ENCODE assay signal across 1 cellular context in the genomic region with DNA sequence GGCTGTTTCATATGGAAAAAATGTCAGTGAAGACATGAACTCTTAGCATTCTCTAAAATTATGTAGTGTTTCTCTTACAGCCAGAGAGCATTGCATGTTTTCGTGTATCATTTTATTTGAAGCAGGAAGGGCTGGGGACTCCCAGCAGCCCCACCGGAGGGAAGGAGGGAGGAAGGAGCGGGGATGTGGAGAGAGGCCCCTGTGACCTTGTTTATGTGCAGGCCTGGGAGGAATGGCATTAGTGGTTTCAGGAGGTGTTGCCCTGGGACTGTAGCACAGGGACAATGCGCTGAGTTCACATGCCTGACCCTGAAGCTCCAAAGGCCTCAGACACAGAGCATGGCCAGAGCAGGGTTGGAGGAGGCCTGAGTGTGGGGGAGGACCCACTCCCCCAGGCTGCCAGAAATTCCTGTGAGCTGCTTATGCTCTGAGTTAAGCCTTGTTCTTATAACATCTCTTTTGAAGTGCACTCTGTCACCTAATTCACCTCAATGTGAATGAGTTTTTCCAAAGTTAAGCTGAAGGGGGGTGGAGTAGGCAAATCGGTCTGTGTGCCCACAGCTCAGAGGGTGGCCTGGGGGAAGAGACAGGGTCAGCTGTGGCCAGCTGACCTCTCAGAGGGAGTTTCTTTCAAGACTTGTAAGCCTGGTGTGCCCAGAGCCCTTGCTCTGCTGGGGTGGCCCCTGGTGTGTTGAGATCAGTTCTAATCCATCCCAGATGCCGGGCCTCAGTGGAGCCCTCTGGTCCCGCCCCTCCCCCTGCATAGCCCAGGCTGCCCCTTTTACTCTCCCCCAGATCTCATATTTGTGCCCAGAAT.
A peak's percentile ranks its signal among the peaks of the same experiment; 100 is the strongest.
TF ChIP-seq lines count a peak whose summit lies in the region.

No MANE protein-coding gene starts in this region.

TF ChIP-seq in HepG2, 621 proteins besides CTCF, POLR2A, EP300 and RAD21 (continued from another document and continues in another):
- TF ChIP-seq, protein P1, sequence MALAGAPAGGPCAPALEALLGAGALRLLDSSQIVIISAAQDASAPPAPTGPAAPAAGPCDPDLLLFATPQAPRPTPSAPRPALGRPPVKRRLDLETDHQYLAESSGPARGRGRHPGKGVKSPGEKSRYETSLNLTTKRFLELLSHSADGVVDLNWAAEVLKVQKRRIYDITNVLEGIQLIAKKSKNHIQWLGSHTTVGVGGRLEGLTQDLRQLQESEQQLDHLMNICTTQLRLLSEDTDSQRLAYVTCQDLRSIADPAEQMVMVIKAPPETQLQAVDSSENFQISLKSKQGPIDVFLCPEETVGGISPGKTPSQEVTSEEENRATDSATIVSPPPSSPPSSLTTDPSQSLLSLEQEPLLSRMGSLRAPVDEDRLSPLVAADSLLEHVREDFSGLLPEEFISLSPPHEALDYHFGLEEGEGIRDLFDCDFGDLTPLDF (CRISPR knock-in tag; IDR thresholded peaks at IDR 0.05): no peak
- TF ChIP-seq, protein P2, sequence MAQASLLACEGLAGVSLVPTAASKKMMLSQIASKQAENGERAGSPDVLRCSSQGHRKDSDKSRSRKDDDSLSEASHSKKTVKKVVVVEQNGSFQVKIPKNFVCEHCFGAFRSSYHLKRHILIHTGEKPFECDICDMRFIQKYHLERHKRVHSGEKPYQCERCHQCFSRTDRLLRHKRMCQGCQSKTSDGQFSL (CRISPR knock-in tag; IDR thresholded peaks at IDR 0.05): 0 out of 2 replicates have a peak, but pooled peaks have one; percentile 16
- TF ChIP-seq ZFP82 (CRISPR knock-in tag; IDR thresholded peaks at IDR 0.05; ENCODE audit: borderline replicate concordance) (no peak), ZNF253 (CRISPR knock-in tag; IDR thresholded peaks at IDR 0.05; ENCODE audit: borderline replicate concordance) (no peak), ZFP62 (CRISPR knock-in tag; IDR thresholded peaks at IDR 0.05) (no peak), ZNF746 (CRISPR knock-in tag; IDR thresholded peaks at IDR 0.05) (no peak), ZNF224 (CRISPR knock-in tag; IDR thresholded peaks at IDR 0.05) (no peak), ZNF30 (CRISPR knock-in tag; IDR thresholded peaks at IDR 0.05) (no peak), ZNF577 (CRISPR knock-in tag; IDR thresholded peaks at IDR 0.05; ENCODE audit: borderline replicate concordance, low read depth) (no peak), ZNF335 (CRISPR knock-in tag; IDR thresholded peaks at IDR 0.05) (0 out of 2 replicates have a peak, but pooled peaks have one; percentile 28), ZBTB7B (CRISPR knock-in tag; IDR thresholded peaks at IDR 0.05) (no peak; the same call in 1 of the 2 replicates), MTF1 (CRISPR knock-in tag; IDR thresholded peaks at IDR 0.05) (no peak), FIP1L1 (IDR thresholded peaks at IDR 0.05; ENCODE audit: borderline replicate concordance, insufficient read depth, low read depth, low read length) (no peak), XRCC5 (optimal IDR thresholded peaks at IDR 0.05; ENCODE audit: low read length) (no peak), ZNF331 (CRISPR knock-in tag; IDR thresholded peaks at IDR 0.05) (peak; percentile 62; the same call in 1 of the 2 replicates), NR2F1 (CRISPR knock-in tag; IDR thresholded peaks at IDR 0.05) (peak; percentile 65 to 77; a peak in 2 of 4 replicates), ZNF841 (CRISPR knock-in tag; IDR thresholded peaks at IDR 0.05; ENCODE audit: borderline replicate concordance) (no peak), ZNF12 (CRISPR knock-in tag; IDR thresholded peaks at IDR 0.05) (no peak), TARDBP (CRISPR knock-in tag; IDR thresholded peaks at IDR 0.05) (peak; percentile 73; the same call in 1 of the 2 replicates), THYN1 (CRISPR knock-in tag; IDR thresholded peaks at IDR 0.05; ENCODE audit: borderline replicate concordance, low read depth) (no peak), ZNF451 (CRISPR knock-in tag; IDR thresholded peaks at IDR 0.05) (no peak), RBM39 (IDR thresholded peaks at IDR 0.05; ENCODE audit: low read depth, low read length, poor library complexity, severe bottlenecking) (no peak), HOXA5 (CRISPR knock-in tag; IDR thresholded peaks at IDR 0.05) (no peak), ZNF629 (CRISPR knock-in tag; conservative IDR thresholded peaks at IDR 0.05) (no peak)
- TF ChIP-seq, protein P3, sequence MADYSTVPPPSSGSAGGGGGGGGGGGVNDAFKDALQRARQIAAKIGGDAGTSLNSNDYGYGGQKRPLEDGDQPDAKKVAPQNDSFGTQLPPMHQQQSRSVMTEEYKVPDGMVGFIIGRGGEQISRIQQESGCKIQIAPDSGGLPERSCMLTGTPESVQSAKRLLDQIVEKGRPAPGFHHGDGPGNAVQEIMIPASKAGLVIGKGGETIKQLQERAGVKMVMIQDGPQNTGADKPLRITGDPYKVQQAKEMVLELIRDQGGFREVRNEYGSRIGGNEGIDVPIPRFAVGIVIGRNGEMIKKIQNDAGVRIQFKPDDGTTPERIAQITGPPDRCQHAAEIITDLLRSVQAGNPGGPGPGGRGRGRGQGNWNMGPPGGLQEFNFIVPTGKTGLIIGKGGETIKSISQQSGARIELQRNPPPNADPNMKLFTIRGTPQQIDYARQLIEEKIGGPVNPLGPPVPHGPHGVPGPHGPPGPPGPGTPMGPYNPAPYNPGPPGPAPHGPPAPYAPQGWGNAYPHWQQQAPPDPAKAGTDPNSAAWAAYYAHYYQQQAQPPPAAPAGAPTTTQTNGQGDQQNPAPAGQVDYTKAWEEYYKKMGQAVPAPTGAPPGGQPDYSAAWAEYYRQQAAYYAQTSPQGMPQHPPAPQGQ (CRISPR knock-in tag; IDR thresholded peaks at IDR 0.05; ENCODE audit: borderline replicate concordance): no peak
- TF ChIP-seq, protein P4, sequence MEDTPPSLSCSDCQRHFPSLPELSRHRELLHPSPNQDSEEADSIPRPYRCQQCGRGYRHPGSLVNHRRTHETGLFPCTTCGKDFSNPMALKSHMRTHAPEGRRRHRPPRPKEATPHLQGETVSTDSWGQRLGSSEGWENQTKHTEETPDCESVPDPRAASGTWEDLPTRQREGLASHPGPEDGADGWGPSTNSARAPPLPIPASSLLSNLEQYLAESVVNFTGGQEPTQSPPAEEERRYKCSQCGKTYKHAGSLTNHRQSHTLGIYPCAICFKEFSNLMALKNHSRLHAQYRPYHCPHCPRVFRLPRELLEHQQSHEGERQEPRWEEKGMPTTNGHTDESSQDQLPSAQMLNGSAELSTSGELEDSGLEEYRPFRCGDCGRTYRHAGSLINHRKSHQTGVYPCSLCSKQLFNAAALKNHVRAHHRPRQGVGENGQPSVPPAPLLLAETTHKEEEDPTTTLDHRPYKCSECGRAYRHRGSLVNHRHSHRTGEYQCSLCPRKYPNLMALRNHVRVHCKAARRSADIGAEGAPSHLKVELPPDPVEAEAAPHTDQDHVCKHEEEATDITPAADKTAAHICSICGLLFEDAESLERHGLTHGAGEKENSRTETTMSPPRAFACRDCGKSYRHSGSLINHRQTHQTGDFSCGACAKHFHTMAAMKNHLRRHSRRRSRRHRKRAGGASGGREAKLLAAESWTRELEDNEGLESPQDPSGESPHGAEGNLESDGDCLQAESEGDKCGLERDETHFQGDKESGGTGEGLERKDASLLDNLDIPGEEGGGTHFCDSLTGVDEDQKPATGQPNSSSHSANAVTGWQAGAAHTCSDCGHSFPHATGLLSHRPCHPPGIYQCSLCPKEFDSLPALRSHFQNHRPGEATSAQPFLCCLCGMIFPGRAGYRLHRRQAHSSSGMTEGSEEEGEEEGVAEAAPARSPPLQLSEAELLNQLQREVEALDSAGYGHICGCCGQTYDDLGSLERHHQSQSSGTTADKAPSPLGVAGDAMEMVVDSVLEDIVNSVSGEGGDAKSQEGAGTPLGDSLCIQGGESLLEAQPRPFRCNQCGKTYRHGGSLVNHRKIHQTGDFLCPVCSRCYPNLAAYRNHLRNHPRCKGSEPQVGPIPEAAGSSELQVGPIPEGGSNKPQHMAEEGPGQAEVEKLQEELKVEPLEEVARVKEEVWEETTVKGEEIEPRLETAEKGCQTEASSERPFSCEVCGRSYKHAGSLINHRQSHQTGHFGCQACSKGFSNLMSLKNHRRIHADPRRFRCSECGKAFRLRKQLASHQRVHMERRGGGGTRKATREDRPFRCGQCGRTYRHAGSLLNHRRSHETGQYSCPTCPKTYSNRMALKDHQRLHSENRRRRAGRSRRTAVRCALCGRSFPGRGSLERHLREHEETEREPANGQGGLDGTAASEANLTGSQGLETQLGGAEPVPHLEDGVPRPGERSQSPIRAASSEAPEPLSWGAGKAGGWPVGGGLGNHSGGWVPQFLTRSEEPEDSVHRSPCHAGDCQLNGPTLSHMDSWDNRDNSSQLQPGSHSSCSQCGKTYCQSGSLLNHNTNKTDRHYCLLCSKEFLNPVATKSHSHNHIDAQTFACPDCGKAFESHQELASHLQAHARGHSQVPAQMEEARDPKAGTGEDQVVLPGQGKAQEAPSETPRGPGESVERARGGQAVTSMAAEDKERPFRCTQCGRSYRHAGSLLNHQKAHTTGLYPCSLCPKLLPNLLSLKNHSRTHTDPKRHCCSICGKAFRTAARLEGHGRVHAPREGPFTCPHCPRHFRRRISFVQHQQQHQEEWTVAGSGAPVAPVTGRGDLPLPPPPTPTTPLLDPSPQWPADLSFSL (CRISPR knock-in tag; IDR thresholded peaks at IDR 0.05): no peak
- TF ChIP-seq, protein P5, sequence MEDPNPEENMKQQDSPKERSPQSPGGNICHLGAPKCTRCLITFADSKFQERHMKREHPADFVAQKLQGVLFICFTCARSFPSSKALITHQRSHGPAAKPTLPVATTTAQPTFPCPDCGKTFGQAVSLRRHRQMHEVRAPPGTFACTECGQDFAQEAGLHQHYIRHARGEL (CRISPR knock-in tag; IDR thresholded peaks at IDR 0.05): no peak
- TF ChIP-seq, protein P6, sequence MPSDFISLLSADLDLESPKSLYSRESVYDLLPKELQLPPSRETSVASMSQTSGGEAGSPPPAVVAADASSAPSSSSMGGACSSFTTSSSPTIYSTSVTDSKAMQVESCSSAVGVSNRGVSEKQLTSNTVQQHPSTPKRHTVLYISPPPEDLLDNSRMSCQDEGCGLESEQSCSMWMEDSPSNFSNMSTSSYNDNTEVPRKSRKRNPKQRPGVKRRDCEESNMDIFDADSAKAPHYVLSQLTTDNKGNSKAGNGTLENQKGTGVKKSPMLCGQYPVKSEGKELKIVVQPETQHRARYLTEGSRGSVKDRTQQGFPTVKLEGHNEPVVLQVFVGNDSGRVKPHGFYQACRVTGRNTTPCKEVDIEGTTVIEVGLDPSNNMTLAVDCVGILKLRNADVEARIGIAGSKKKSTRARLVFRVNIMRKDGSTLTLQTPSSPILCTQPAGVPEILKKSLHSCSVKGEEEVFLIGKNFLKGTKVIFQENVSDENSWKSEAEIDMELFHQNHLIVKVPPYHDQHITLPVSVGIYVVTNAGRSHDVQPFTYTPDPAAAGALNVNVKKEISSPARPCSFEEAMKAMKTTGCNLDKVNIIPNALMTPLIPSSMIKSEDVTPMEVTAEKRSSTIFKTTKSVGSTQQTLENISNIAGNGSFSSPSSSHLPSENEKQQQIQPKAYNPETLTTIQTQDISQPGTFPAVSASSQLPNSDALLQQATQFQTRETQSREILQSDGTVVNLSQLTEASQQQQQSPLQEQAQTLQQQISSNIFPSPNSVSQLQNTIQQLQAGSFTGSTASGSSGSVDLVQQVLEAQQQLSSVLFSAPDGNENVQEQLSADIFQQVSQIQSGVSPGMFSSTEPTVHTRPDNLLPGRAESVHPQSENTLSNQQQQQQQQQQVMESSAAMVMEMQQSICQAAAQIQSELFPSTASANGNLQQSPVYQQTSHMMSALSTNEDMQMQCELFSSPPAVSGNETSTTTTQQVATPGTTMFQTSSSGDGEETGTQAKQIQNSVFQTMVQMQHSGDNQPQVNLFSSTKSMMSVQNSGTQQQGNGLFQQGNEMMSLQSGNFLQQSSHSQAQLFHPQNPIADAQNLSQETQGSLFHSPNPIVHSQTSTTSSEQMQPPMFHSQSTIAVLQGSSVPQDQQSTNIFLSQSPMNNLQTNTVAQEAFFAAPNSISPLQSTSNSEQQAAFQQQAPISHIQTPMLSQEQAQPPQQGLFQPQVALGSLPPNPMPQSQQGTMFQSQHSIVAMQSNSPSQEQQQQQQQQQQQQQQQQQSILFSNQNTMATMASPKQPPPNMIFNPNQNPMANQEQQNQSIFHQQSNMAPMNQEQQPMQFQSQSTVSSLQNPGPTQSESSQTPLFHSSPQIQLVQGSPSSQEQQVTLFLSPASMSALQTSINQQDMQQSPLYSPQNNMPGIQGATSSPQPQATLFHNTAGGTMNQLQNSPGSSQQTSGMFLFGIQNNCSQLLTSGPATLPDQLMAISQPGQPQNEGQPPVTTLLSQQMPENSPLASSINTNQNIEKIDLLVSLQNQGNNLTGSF (CRISPR knock-in tag; IDR thresholded peaks at IDR 0.05): no peak
- TF ChIP-seq, protein P7, sequence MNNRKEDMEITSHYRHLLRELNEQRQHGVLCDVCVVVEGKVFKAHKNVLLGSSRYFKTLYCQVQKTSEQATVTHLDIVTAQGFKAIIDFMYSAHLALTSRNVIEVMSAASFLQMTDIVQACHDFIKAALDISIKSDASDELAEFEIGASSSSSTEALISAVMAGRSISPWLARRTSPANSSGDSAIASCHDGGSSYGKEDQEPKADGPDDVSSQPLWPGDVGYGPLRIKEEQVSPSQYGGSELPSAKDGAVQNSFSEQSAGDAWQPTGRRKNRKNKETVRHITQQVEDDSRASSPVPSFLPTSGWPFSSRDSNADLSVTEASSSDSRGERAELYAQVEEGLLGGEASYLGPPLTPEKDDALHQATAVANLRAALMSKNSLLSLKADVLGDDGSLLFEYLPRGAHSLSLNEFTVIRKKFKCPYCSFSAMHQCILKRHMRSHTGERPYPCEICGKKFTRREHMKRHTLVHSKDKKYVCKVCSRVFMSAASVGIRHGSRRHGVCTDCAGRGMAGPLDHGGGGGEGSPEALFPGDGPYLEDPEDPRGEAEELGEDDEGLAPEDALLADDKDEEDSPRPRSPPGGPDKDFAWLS (CRISPR knock-in tag; IDR thresholded peaks at IDR 0.05; ENCODE audit: borderline replicate concordance): no peak
- TF ChIP-seq, protein P8, sequence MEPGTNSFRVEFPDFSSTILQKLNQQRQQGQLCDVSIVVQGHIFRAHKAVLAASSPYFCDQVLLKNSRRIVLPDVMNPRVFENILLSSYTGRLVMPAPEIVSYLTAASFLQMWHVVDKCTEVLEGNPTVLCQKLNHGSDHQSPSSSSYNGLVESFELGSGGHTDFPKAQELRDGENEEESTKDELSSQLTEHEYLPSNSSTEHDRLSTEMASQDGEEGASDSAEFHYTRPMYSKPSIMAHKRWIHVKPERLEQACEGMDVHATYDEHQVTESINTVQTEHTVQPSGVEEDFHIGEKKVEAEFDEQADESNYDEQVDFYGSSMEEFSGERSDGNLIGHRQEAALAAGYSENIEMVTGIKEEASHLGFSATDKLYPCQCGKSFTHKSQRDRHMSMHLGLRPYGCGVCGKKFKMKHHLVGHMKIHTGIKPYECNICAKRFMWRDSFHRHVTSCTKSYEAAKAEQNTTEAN (CRISPR knock-in tag; conservative IDR thresholded peaks at IDR 0.05): no peak
- TF ChIP-seq, protein P9, sequence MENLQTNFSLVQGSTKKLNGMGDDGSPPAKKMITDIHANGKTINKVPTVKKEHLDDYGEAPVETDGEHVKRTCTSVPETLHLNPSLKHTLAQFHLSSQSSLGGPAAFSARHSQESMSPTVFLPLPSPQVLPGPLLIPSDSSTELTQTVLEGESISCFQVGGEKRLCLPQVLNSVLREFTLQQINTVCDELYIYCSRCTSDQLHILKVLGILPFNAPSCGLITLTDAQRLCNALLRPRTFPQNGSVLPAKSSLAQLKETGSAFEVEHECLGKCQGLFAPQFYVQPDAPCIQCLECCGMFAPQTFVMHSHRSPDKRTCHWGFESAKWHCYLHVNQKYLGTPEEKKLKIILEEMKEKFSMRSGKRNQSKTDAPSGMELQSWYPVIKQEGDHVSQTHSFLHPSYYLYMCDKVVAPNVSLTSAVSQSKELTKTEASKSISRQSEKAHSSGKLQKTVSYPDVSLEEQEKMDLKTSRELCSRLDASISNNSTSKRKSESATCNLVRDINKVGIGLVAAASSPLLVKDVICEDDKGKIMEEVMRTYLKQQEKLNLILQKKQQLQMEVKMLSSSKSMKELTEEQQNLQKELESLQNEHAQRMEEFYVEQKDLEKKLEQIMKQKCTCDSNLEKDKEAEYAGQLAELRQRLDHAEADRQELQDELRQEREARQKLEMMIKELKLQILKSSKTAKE (CRISPR knock-in tag; IDR thresholded peaks at IDR 0.05; ENCODE audit: borderline replicate concordance): no peak
